16 cellular contexts compared by ENCODE assay signal in the genomic region with DNA sequence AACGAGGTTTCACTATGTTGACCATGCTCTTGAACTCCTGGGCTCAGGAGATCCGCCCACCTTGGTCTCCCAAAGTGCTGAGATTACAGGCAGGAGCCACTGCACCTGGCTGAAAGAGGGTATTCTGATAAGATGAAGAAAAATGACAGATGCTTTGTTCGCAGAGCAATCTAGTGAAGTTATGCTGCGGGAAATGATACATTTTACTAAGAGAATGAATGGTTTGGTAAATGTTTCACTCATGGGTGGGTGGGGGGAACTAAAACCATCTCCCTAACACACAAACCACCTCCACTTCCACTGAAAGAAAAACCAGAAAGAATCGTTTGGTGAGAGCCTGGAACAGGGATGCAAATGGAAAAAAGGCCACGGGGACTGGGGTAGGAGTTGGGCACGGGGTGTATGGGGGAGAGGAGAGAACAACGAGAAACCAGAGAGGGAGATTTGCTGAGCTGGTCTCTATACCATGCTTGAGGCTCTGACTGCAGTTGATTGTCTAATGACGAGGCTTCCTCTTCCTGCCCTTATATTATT. TPM values are rescaled to one million over a fixed set of nuclear protein-coding genes. Genes with fewer than 3 reads are reported as not detected.
A peak's percentile ranks its signal among the peaks of the same experiment; 100 is the strongest.
DNase-seq lines count a peak whose midpoint lies in the region; ATAC-seq and TF ChIP-seq lines count a peak whose summit lies in the region.
"Had no signal": no experiment of that assay in that cellular context is flagged by ENCODE, and none has a peak within 500 bp of the region (broad histone marks: within the 10 kb centered on the region; RNA-seq: fewer than 3 reads in every experiment).

No MANE protein-coding gene starts in this region.

- H3K27me3 ChIP-seq in hepatocyte: no peaks in the 10 kb centered on the region

- TF ChIP-seq CTCF in GM12865 (IDR thresholded peaks at IDR 0.05; ENCODE audit: insufficient read depth, low read depth, low read length, missing control alignments) (no peak), hepatocyte (IDR thresholded peaks at IDR 0.05; ENCODE audit: poor library complexity) (no peak)

- H3K79me2 ChIP-seq in hepatocyte: no peaks in the 10 kb centered on the region

- no peaks in the 10 kb centered on the region for H3K27me3 Mint-ChIP-seq in activated CD8-positive, alpha-beta memory T cell treated with anti-CD3 and anti-CD28 coated beads, Interleukin-2, amount 10 ng/mL, durations not matched to agents 7 days and 5 days
- H3K27me3 Mint-ChIP-seq: CD4-positive, alpha-beta T cell had no signal

- H3K27ac Mint-ChIP-seq in activated CD8-positive, alpha-beta memory T cell treated with anti-CD3 and anti-CD28 coated beads, Interleukin-2, amount 10 ng/mL, durations not matched to agents 7 days and 5 days: peak overlapping the region; percentile 38
- H3K27ac Mint-ChIP-seq: CD4-positive, alpha-beta T cell had no signal

- H3K4me1 ChIP-seq in hepatocyte (ENCODE audit: insufficient read depth): no peaks in the 10 kb centered on the region

- H3K9me2 ChIP-seq in hepatocyte (replicated peaks; ENCODE audit: insufficient read depth): no peaks in the 10 kb centered on the region

- no peak overlapping the region for H2AFZ ChIP-seq in hepatocyte

- H3K4me3 ChIP-seq in GM12865 (ENCODE audit: low read depth, low read length): no peak overlapping the region
- H3K4me3 ChIP-seq in hepatocyte: no peak overlapping the region

- H3K27ac ChIP-seq in hepatocyte: no peak overlapping the region

- H3K4me1 Mint-ChIP-seq in activated CD8-positive, alpha-beta memory T cell treated with anti-CD3 and anti-CD28 coated beads, Interleukin-2, amount 10 ng/mL, durations not matched to agents 7 days and 5 days: peaks cover 18% of the 10 kb centered on the region

- DNase-seq in activated CD8-positive, alpha-beta memory T cell treated with anti-CD3 and anti-CD28 coated beads, Interleukin-2, amount 10 ng/mL, durations not matched to agents 7 days and 5 days: no peak
- no peak for DNase-seq in activated CD8-positive, alpha-beta memory T cell treated with anti-CD3 and anti-CD28 coated beads for 24 hours
- DNase-seq in GM12865 (ENCODE audit: low read depth) (peak; percentile 41), islet precursor cell (peak; percentile 32), hepatocyte (ENCODE audit: low spot score) (no peak)
- DNase-seq in stimulated activated CD4-positive, alpha-beta T cell treated with anti-CD3 and anti-CD28 coated beads, Interleukin-4, amount 100 ng/mL, for 1 hour: no peak
- DNase-seq: AML-193; CD4-positive, alpha-beta T cell; DMS79 treated with DMSO at 0.1 percent for 48 hours; Kasumi-1; NCI-H2029; NCI-H2171 treated with DMSO at 0.1 percent for 48 hours; NCI-H510A had no signal

- no peaks in the 10 kb centered on the region for H3K9me3 Mint-ChIP-seq in activated CD8-positive, alpha-beta memory T cell treated with anti-CD3 and anti-CD28 coated beads, Interleukin-2, amount 10 ng/mL, durations not matched to agents 7 days and 5 days (ENCODE audit: low read depth)
- H3K9me3 Mint-ChIP-seq: CD4-positive, alpha-beta T cell had no signal

- no peak overlapping the region for H3K4me3 Mint-ChIP-seq in activated CD8-positive, alpha-beta memory T cell treated with anti-CD3 and anti-CD28 coated beads, Interleukin-2, amount 10 ng/mL, durations not matched to agents 7 days and 5 days
- H3K4me3 Mint-ChIP-seq: CD4-positive, alpha-beta T cell had no signal

- CTCF ChIA-PET in activated CD8-positive, alpha-beta memory T cell treated with anti-CD3 and anti-CD28 coated beads, Interleukin-2, amount 10 ng/mL, durations not matched to agents 7 days and 5 days (lab: Charles Lee): no interaction called here

- no peaks in the 10 kb centered on the region for H4K20me1 ChIP-seq in hepatocyte (ENCODE audit: insufficient read depth, poor library complexity, severe bottlenecking)

- no peaks in the 10 kb centered on the region for H3K9me3 ChIP-seq in hepatocyte (ENCODE audit: low read depth)

- no peaks in the 10 kb centered on the region for H3K36me3 ChIP-seq in hepatocyte (replicated peaks; ENCODE audit: insufficient read depth, low read depth)

- no peaks in the 10 kb centered on the region for H3K36me3 Mint-ChIP-seq in activated CD8-positive, alpha-beta memory T cell treated with anti-CD3 and anti-CD28 coated beads, Interleukin-2, amount 10 ng/mL, durations not matched to agents 7 days and 5 days

- WGBS in hepatocyte (ENCODE audit: low lambda C conversion rate, missing lambda C conversion rate): 69% methylated on average over 9 of the region's 9 CpGs

- no peak overlapping the region for H3K4me2 ChIP-seq in hepatocyte

- peak; percentile 40 for ATAC-seq in activated CD8-positive, alpha-beta memory T cell treated with anti-CD3 and anti-CD28 coated beads, Interleukin-2, amount 10 ng/mL, durations not matched to agents 7 days and 5 days
- ATAC-seq in HG02610 (IDR thresholded peaks at IDR 0.05; ENCODE audit: unreplicated experiment) (peak; percentile 42), HG03565 (IDR thresholded peaks at IDR 0.05; ENCODE audit: unreplicated experiment) (no peak)

RNA-seq across cellular contexts. Expression of gene XYLT2, which starts 19.0 kb away (rescaled TPM):
- total RNA-seq in activated CD8-positive, alpha-beta memory T cell treated with anti-CD3 and anti-CD28 coated beads, Interleukin-2, amount 10 ng/mL, durations not matched to agents 7 days and 5 days: 10 to 100 TPM; 33.1 to 38.2 TPM
- total RNA-seq in hepatocyte: 26.8 and 27.4 TPM in 2 replicates
- 18.3 and 19.9 TPM in 2 replicates for polyA plus RNA-seq in hepatocyte

RNA-seq across cellular contexts. Expression of gene MRPL27, which starts 46.1 kb away (rescaled TPM):
- total RNA-seq in activated CD8-positive, alpha-beta memory T cell treated with anti-CD3 and anti-CD28 coated beads, Interleukin-2, amount 10 ng/mL, durations not matched to agents 7 days and 5 days: 10 to 100 TPM; 65.7 to 81.8 TPM
- total RNA-seq in hepatocyte: 83.0 and 98.5 TPM in 2 replicates
- polyA plus RNA-seq in hepatocyte: 139 TPM in 2 replicates

RNA-seq across cellular contexts. Expression of gene EME1, which starts 46.1 kb away (rescaled TPM):
- 10 to 100 TPM; 34.0 to 40.8 TPM for total RNA-seq in activated CD8-positive, alpha-beta memory T cell treated with anti-CD3 and anti-CD28 coated beads, Interleukin-2, amount 10 ng/mL, durations not matched to agents 7 days and 5 days
- total RNA-seq in hepatocyte: 1.9 and 2.1 TPM in 2 replicates
- 5.1 and 7.2 TPM in 2 replicates for polyA plus RNA-seq in hepatocyte

RNA-seq across cellular contexts. Expression of gene TMEM92, which starts 52.6 kb away (rescaled TPM):
- under 1 TPM; 0.07 to 0.09 TPM for total RNA-seq in activated CD8-positive, alpha-beta memory T cell treated with anti-CD3 and anti-CD28 coated beads, Interleukin-2, amount 10 ng/mL, durations not matched to agents 7 days and 5 days
- 6.9 and 11.3 TPM in 2 replicates for total RNA-seq in hepatocyte
- 21.7 and 24.0 TPM in 2 replicates for polyA plus RNA-seq in hepatocyte
- total RNA-seq: CD4-positive, alpha-beta T cell; RPMI7951 had no signal

Comparison
In these comparisons a context has a peak if more than half of its experiments do, and no peak if none do; other contexts are left out.
1. DNase-seq: peak in GM12865 (single experiment) and islet precursor cell (single experiment); none in activated CD8-positive, alpha-beta memory T cell treated with anti-CD3 and anti-CD28 coated beads, Interleukin-2, amount 10 ng/mL, durations not matched to agents 7 days and 5 days (single experiment), activated CD8-positive, alpha-beta memory T cell treated with anti-CD3 and anti-CD28 coated beads for 24 hours (single experiment), hepatocyte (single experiment) and stimulated activated CD4-positive, alpha-beta T cell treated with anti-CD3 and anti-CD28 coated beads, Interleukin-4, amount 100 ng/mL, for 1 hour (single experiment).
2. RNA of gene EME1, which starts 46.1 kb away (total RNA-seq): 34.0 to 40.8 TPM in activated CD8-positive, alpha-beta memory T cell treated with anti-CD3 and anti-CD28 coated beads, Interleukin-2, amount 10 ng/mL, durations not matched to agents 7 days and 5 days; 1.9 to 2.1 TPM in hepatocyte; every median in the first group is over 10 times any median in the second.